ENCODE assay signal across 16 cellular contexts in genomic region chr5:157598350-157598936, GRCh38. TPM values are rescaled to one million over a fixed set of nuclear protein-coding genes. Genes with fewer than 3 reads are reported as not detected.
A peak's percentile ranks its signal among the peaks of the same experiment; 100 is the strongest.
DNase-seq lines count a peak whose midpoint lies in the region; ATAC-seq and TF ChIP-seq lines count a peak whose summit lies in the region.
"Had no signal": no experiment of that assay in that cellular context is flagged by ENCODE, and none has a peak within 500 bp of the region (broad histone marks: within the 10 kb centered on the region; RNA-seq: fewer than 3 reads in every experiment).

No MANE protein-coding gene starts in this region.

- H2AFZ ChIP-seq in KMS-11 (ENCODE audit: low read depth) = no peak overlapping the region

- H3K4me3 Mint-ChIP-seq in activated naive CD8-positive, alpha-beta T cell treated with anti-CD3 and anti-CD28 coated beads, Interleukin-2, amount 50 U/mL, for 24 hours = peak overlapping the region; percentile 38
- H3K4me3 Mint-ChIP-seq: nephron progenitor cell, type B pancreatic cell had no signal

- H3K36me3 Mint-ChIP-seq in activated naive CD8-positive, alpha-beta T cell treated with anti-CD3 and anti-CD28 coated beads, Interleukin-2, amount 50 U/mL, for 24 hours (ENCODE audit: low read depth) = peaks cover 6% of the 10 kb centered on the region
- H3K36me3 Mint-ChIP-seq: type B pancreatic cell had no signal

- H3K4me1 ChIP-seq in KMS-11 (ENCODE audit: low read depth, poor library complexity, severe bottlenecking) = peaks cover 71% of the 10 kb centered on the region
- peaks cover 0 to 15% (median 6%) of the 10 kb centered on the region in 4 donors for H3K4me1 ChIP-seq in tibial nerve
- H3K4me1 ChIP-seq: gastrocnemius medialis had no signal

- H3K27me3 Mint-ChIP-seq in activated naive CD8-positive, alpha-beta T cell treated with anti-CD3 and anti-CD28 coated beads, Interleukin-2, amount 50 U/mL, for 24 hours = peaks cover 2% of the 10 kb centered on the region
- H3K27me3 Mint-ChIP-seq: effector memory CD8-positive, alpha-beta T cell; type B pancreatic cell had no signal

- H3K27ac Mint-ChIP-seq in activated naive CD8-positive, alpha-beta T cell treated with anti-CD3 and anti-CD28 coated beads, Interleukin-2, amount 50 U/mL, for 24 hours = peak overlapping the region; percentile 86
- H3K27ac Mint-ChIP-seq: nephron progenitor cell, type B pancreatic cell had no signal

- H4K20me1 ChIP-seq in KMS-11 (ENCODE audit: insufficient read depth) = no peaks in the 10 kb centered on the region

- H3K4me3 ChIP-seq in KMS-11 (IDR thresholded peaks at IDR 0.05; ENCODE audit: insufficient read depth, low read depth, low read length) = no peak overlapping the region
- no peak overlapping the region for H3K4me3 ChIP-seq in tibial nerve
- H3K4me3 ChIP-seq: gastrocnemius medialis had no signal

- H3K36me3 ChIP-seq in KMS-11 (ENCODE audit: insufficient read depth) (no peaks in the 10 kb centered on the region), tibial nerve (no peaks in the 10 kb centered on the region)
- H3K36me3 ChIP-seq: brain microvascular endothelial cell, gastrocnemius medialis had no signal

- H3K9me3 ChIP-seq in tibial nerve = no peaks in the 10 kb centered on the region
- H3K9me3 ChIP-seq: gastrocnemius medialis had no signal

- no peak for TF ChIP-seq POLR2A in tibial nerve (IDR thresholded peaks at IDR 0.05)

- WGBS in tibial nerve, 2 donors = 70 to 97% methylated on average over 2 of the region's 2 CpGs

- peak overlapping the region; percentile 51; the same call in 1 of the 2 replicates for H3K27ac ChIP-seq in KMS-11
- H3K27ac ChIP-seq in tibial nerve = no peak overlapping the region
- H3K27ac ChIP-seq: brain microvascular endothelial cell, gastrocnemius medialis had no signal

- peak; percentile 29 to 48 for ATAC-seq in activated CD4-positive, CD25-positive, alpha-beta regulatory T cell treated with anti-CD3 and anti-CD28 coated beads, Interleukin-2, amount 50 U/mL, for 24 hours
- ATAC-seq in GM21390 (IDR thresholded peaks at IDR 0.05; ENCODE audit: unreplicated experiment) = peak; percentile 22
- no peak for ATAC-seq in activated naive CD8-positive, alpha-beta T cell treated with anti-CD3 and anti-CD28 coated beads, Interleukin-2, amount 50 U/mL, for 24 hours
- ATAC-seq: effector memory CD8-positive, alpha-beta T cell; gastrocnemius medialis had no signal

- H3K4me2 ChIP-seq in KMS-11 = peak overlapping the region; percentile 52

- H3K4me1 Mint-ChIP-seq in activated naive CD8-positive, alpha-beta T cell treated with anti-CD3 and anti-CD28 coated beads, Interleukin-2, amount 50 U/mL, for 24 hours = peaks cover 98% of the 10 kb centered on the region

- no peak for TF ChIP-seq EP300 in tibial nerve (IDR thresholded peaks at IDR 0.05)

- H3K79me2 ChIP-seq in KMS-11 (ENCODE audit: insufficient read depth, low read depth) = no peaks in the 10 kb centered on the region

- H3K27me3 ChIP-seq in KMS-11 (ENCODE audit: insufficient read depth, low read depth) = no peaks in the 10 kb centered on the region
- no peaks in the 10 kb centered on the region for H3K27me3 ChIP-seq in tibial nerve
- H3K27me3 ChIP-seq: brain microvascular endothelial cell, gastrocnemius medialis had no signal

- H3K9ac ChIP-seq in KMS-11 = no peak overlapping the region

- TF ChIP-seq CTCF in KMS-11 (conservative IDR thresholded peaks at IDR 0.05; ENCODE audit: low read depth, low read length) (no peak), tibial nerve (IDR thresholded peaks at IDR 0.05) (no peak)

- H3K9me3 Mint-ChIP-seq in activated naive CD8-positive, alpha-beta T cell treated with anti-CD3 and anti-CD28 coated beads, Interleukin-2, amount 50 U/mL, for 24 hours = peaks cover 20% of the 10 kb centered on the region
- H3K9me3 Mint-ChIP-seq: effector memory CD8-positive, alpha-beta T cell; nephron progenitor cell had no signal

- DNase-seq in activated CD4-positive, CD25-positive, alpha-beta regulatory T cell (lab: John Stamatoyannopoulos, UW) = no peak
- DNase-seq in activated naive CD8-positive, alpha-beta T cell treated with anti-CD3 and anti-CD28 coated beads, Interleukin-2, amount 50 U/mL, for 24 hours = no peak
- no peak for DNase-seq in T-helper 9 cell
- no peak for DNase-seq in tibial nerve (ENCODE audit: low spot score in 2 of 2)
- no peak for DNase-seq in COLO829 (ENCODE audit: low spot score)
- DNase-seq: activated CD8-positive, alpha-beta memory T cell treated with anti-CD3 and anti-CD28 coated beads, Interleukin-2, amount 50 U/mL, for 4 hours; brain microvascular endothelial cell; effector memory CD8-positive, alpha-beta T cell; gastrocnemius medialis; NCI-H2029; nephron progenitor cell had no signal

RNA-seq across cellular contexts. Expression of gene ADAM19, which starts 22.9 kb away (rescaled TPM):
- 10 to 100 TPM in 2 of 4 donors, 1 to 10 TPM in 2; 7.2 to 13.2 (median 9.5) TPM for total RNA-seq in tibial nerve

RNA-seq across cellular contexts. Expression of gene SOX30, which starts 53.8 kb away (rescaled TPM):
- under 1 TPM in 1 of 4 donors, not detected in 3; 0.20 TPM for total RNA-seq in tibial nerve
- total RNA-seq: A172, gastrocnemius medialis had no signal
